ENCODE assay signal across 12 cellular contexts in genomic region chr1:77280962-77281361, GRCh38. TPM values are rescaled to one million over a fixed set of nuclear protein-coding genes. Genes with fewer than 3 reads are reported as not detected.
A peak's percentile ranks its signal among the peaks of the same experiment; 100 is the strongest.
DNase-seq lines count a peak whose midpoint lies in the region; TF ChIP-seq lines count a peak whose summit lies in the region.
"Had no signal": no experiment of that assay in that cellular context is flagged by ENCODE, and none has a peak within 500 bp of the region (broad histone marks: within the 10 kb centered on the region; RNA-seq: fewer than 3 reads in every experiment).

No MANE protein-coding gene starts in this region.

- peak overlapping the region; percentile 25 for H3K4me3 Mint-ChIP-seq in T-helper 1 cell treated with Interleukin-12 subunit alpha and Interleukin-12 subunit beta and Interleukin-4 antibody, amounts not matched to agents 30 μg/mL and 1 μg/mL, for 36 hours
- H3K4me3 Mint-ChIP-seq in neural progenitor cell: peak overlapping the region; percentile 85

- no peak overlapping the region for H3K9ac ChIP-seq in OCI-LY1 (ENCODE audit: low read length)
- H3K9ac ChIP-seq in neural progenitor cell: no peak overlapping the region

- H3K4me1 ChIP-seq in OCI-LY1 (ENCODE audit: insufficient read depth, low read length, severe bottlenecking) (peaks cover 24% of the 10 kb centered on the region), neural progenitor cell (peaks cover 13% of the 10 kb centered on the region)

- no peaks in the 10 kb centered on the region for H3K36me3 Mint-ChIP-seq in T-helper 1 cell treated with Interleukin-12 subunit alpha and Interleukin-12 subunit beta and Interleukin-4 antibody, amounts not matched to agents 30 μg/mL and 1 μg/mL, for 36 hours (ENCODE audit: low read depth)
- no peaks in the 10 kb centered on the region for H3K36me3 Mint-ChIP-seq in neural progenitor cell

- no peaks in the 10 kb centered on the region for H3K9me2 ChIP-seq in OCI-LY1 (ENCODE audit: low read depth, low read length)

- H3K9me3 ChIP-seq in OCI-LY1 (ENCODE audit: low read length): no peaks in the 10 kb centered on the region
- H3K9me3 ChIP-seq in neural progenitor cell (ENCODE audit: low read depth): no peaks in the 10 kb centered on the region
- H3K9me3 ChIP-seq: transverse colon had no signal

- no peaks in the 10 kb centered on the region for H3F3A ChIP-seq in OCI-LY1 (ENCODE audit: insufficient read depth, low read length)
- H3F3A ChIP-seq in neural progenitor cell (ENCODE audit: low read depth): peaks cover 21% of the 10 kb centered on the region

- H3K4me3 ChIP-seq in OCI-LY1 (ENCODE audit: low read depth, low read length, poor library complexity, severe bottlenecking) (peak overlapping the region; percentile 55), neural progenitor cell (peak overlapping the region; percentile 76)

- peaks cover 38% of the 10 kb centered on the region for H3K27me3 Mint-ChIP-seq in T-helper 1 cell treated with Interleukin-12 subunit alpha and Interleukin-12 subunit beta and Interleukin-4 antibody, amounts not matched to agents 30 μg/mL and 1 μg/mL, for 36 hours (ENCODE audit: low read depth)
- peaks cover 9% of the 10 kb centered on the region for H3K27me3 Mint-ChIP-seq in neural progenitor cell (ENCODE audit: insufficient read depth, low read depth)

- no peaks in the 10 kb centered on the region for H3K36me3 ChIP-seq in OCI-LY1 (ENCODE audit: insufficient read depth, low read length)
- H3K36me3 ChIP-seq in neural progenitor cell: no peaks in the 10 kb centered on the region
- H3K36me3 ChIP-seq: transverse colon had no signal

- H2AFZ ChIP-seq in OCI-LY1 (ENCODE audit: low read length) (no peak overlapping the region), neural progenitor cell (replicated peaks) (no peak overlapping the region)

- H3K4me1 Mint-ChIP-seq in T-helper 1 cell treated with Interleukin-12 subunit alpha and Interleukin-12 subunit beta and Interleukin-4 antibody, amounts not matched to agents 30 μg/mL and 1 μg/mL, for 36 hours (ENCODE audit: low read depth): peaks cover 18% of the 10 kb centered on the region
- peaks cover 7% of the 10 kb centered on the region for H3K4me1 Mint-ChIP-seq in neural progenitor cell

- H4K20me1 ChIP-seq in OCI-LY1 (ENCODE audit: insufficient read depth, low read length) (no peaks in the 10 kb centered on the region), neural progenitor cell (ENCODE audit: low read depth) (no peaks in the 10 kb centered on the region)

- H3K4me2 ChIP-seq in OCI-LY1 (ENCODE audit: low read length): peak overlapping the region; percentile 65; the same call in 1 of the 2 replicates
- H3K4me2 ChIP-seq in neural progenitor cell: peak overlapping the region; percentile 89

- H3K79me2 ChIP-seq in OCI-LY1 (ENCODE audit: insufficient read depth, low read length) (no peaks in the 10 kb centered on the region), neural progenitor cell (ENCODE audit: low read depth) (no peaks in the 10 kb centered on the region)

- H3K27ac ChIP-seq in OCI-LY1 (ENCODE audit: low read depth, low read length, poor library complexity, severe bottlenecking): no peak overlapping the region
- peak overlapping the region; percentile 82 for H3K27ac ChIP-seq in cingulate gyrus (ENCODE audit: low read depth, low read length)
- H3K27ac ChIP-seq in neural progenitor cell: no peak overlapping the region
- H3K27ac ChIP-seq: transverse colon had no signal

- H3K27ac Mint-ChIP-seq in T-helper 1 cell treated with Interleukin-12 subunit alpha and Interleukin-12 subunit beta and Interleukin-4 antibody, amounts not matched to agents 30 μg/mL and 1 μg/mL, for 36 hours: no peak overlapping the region
- H3K27ac Mint-ChIP-seq in neural progenitor cell: no peak overlapping the region

- TF ChIP-seq CTCF in OCI-LY1 (IDR thresholded peaks at IDR 0.05; ENCODE audit: low read length) (no peak), neural progenitor cell (IDR thresholded peaks at IDR 0.05) (no peak)

- DNase-seq in T-helper 1 cell (no peak), neural progenitor cell (ENCODE audit: low spot score) (no peak), kidney glomerular epithelial cell (lab: John Stamatoyannopoulos, UW) (no peak), hepatic stellate cell (ENCODE audit: low spot score) (no peak), SHP77 treated with DMSO at 0.1 percent for 48 hours (lab: John Stamatoyannopoulos, UW) (no peak)
- DNase-seq: NCI-H1417 treated with DMSO at 0.1 percent for 48 hours, small intestine, transverse colon had no signal

- no peaks in the 10 kb centered on the region for H3K9me3 Mint-ChIP-seq in T-helper 1 cell treated with Interleukin-12 subunit alpha and Interleukin-12 subunit beta and Interleukin-4 antibody, amounts not matched to agents 30 μg/mL and 1 μg/mL, for 36 hours
- no peaks in the 10 kb centered on the region for H3K9me3 Mint-ChIP-seq in neural progenitor cell

- H3K27me3 ChIP-seq in OCI-LY1 (ENCODE audit: insufficient read depth, low read length) (no peaks in the 10 kb centered on the region), neural progenitor cell (peaks cover 74% of the 10 kb centered on the region)

RNA-seq across cellular contexts. Expression of gene AK5, which starts 0.9 kb away (rescaled TPM):
- 1.5 and 1.8 TPM in 2 replicates for total RNA-seq in neural progenitor cell (ENCODE audit: low replicate concordance)
- total RNA-seq: HepG2 had no signal
